1 cellular context compared by ENCODE assay signal in genomic region chr3:133570139-133570936, GRCh38.
TF ChIP-seq lines count a peak whose summit lies in the region.

No MANE protein-coding gene starts in this region.

TF ChIP-seq in WTC11, 78 proteins besides CTCF, POLR2A, EP300 and RAD21 (continued from another document):
- no peak for TF ChIP-seq AR (CRISPR knock-in tag; IDR thresholded peaks at IDR 0.05)
- no peak for TF ChIP-seq KAT7 (CRISPR knock-in tag; IDR thresholded peaks at IDR 0.05; ENCODE audit: borderline replicate concordance)
- TF ChIP-seq ESRRA (CRISPR knock-in tag; IDR thresholded peaks at IDR 0.05; ENCODE audit: borderline replicate concordance) = no peak
TF ChIP-seq in WTC11: peak in this region for 0.
